Comparison of ENCODE assay signal across 1 cellular context in the genomic region with DNA sequence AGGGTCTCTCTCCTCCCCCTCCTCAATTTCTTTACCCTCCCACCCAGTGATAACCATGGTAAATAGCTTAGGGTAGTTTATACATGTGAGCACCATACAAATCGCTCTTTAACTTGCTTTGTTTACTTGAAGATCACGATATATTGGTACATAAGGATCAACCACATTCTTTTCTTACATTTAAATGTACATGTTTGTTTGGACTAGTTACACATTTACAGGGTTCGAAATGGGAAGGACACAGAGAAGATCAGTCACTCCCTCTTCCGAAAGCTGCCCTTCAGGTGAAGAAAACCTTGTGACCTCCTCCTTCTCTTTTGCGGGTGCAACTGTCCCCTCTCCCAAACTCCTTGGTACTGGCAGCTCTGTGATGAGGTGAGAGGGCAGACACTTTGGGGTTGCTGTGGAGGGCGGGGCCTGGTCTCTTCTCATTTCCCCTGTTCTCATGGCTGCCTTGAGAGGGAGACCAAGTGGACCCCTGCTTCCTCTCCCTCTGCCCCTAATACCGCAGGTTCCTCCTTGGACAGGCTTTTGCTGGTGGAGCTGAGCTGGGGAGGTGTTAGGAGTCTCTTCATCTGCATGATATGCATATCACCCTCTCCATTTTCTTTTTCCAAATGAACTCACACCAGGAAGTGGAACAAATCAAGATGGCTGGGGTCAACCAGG.
TF ChIP-seq lines count a peak whose summit lies in the region.

No MANE protein-coding gene starts in this region.

TF ChIP-seq in GM23338, 12 proteins besides CTCF, POLR2A, EP300 and RAD21 (continued from another document):
- TF ChIP-seq, protein P1, sequence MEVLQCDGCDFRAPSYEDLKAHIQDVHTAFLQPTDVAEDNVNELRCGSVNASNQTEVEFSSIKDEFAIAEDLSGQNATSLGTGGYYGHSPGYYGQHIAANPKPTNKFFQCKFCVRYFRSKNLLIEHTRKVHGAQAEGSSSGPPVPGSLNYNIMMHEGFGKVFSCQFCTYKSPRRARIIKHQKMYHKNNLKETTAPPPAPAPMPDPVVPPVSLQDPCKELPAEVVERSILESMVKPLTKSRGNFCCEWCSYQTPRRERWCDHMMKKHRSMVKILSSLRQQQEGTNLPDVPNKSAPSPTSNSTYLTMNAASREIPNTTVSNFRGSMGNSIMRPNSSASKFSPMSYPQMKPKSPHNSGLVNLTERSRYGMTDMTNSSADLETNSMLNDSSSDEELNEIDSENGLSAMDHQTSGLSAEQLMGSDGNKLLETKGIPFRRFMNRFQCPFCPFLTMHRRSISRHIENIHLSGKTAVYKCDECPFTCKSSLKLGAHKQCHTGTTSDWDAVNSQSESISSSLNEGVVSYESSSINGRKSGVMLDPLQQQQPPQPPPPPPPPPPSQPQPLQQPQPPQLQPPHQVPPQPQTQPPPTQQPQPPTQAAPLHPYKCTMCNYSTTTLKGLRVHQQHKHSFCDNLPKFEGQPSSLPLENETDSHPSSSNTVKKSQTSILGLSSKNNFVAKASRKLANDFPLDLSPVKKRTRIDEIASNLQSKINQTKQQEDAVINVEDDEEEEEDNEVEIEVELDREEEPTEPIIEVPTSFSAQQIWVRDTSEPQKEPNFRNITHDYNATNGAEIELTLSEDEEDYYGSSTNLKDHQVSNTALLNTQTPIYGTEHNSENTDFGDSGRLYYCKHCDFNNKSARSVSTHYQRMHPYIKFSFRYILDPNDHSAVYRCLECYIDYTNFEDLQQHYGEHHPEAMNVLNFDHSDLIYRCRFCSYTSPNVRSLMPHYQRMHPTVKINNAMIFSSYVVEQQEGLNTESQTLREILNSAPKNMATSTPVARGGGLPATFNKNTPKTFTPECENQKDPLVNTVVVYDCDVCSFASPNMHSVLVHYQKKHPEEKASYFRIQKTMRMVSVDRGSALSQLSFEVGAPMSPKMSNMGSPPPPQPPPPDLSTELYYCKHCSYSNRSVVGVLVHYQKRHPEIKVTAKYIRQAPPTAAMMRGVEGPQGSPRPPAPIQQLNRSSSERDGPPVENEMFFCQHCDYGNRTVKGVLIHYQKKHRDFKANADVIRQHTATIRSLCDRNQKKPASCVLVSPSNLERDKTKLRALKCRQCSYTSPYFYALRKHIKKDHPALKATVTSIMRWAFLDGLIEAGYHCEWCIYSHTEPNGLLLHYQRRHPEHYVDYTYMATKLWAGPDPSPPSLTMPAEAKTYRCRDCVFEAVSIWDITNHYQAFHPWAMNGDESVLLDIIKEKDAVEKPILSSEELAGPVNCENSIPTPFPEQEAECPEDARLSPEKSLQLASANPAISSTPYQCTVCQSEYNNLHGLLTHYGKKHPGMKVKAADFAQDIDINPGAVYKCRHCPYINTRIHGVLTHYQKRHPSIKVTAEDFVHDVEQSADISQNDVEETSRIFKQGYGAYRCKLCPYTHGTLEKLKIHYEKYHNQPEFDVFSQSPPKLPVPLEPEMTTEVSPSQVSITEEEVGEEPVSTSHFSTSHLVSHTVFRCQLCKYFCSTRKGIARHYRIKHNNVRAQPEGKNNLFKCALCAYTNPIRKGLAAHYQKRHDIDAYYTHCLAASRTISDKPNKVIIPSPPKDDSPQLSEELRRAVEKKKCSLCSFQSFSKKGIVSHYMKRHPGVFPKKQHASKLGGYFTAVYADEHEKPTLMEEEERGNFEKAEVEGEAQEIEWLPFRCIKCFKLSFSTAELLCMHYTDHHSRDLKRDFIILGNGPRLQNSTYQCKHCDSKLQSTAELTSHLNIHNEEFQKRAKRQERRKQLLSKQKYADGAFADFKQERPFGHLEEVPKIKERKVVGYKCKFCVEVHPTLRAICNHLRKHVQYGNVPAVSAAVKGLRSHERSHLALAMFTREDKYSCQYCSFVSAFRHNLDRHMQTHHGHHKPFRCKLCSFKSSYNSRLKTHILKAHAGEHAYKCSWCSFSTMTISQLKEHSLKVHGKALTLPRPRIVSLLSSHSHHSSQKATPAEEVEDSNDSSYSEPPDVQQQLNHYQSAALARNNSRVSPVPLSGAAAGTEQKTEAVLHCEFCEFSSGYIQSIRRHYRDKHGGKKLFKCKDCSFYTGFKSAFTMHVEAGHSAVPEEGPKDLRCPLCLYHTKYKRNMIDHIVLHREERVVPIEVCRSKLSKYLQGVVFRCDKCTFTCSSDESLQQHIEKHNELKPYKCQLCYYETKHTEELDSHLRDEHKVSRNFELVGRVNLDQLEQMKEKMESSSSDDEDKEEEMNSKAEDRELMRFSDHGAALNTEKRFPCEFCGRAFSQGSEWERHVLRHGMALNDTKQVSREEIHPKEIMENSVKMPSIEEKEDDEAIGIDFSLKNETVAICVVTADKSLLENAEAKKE (CRISPR knock-in tag; IDR thresholded peaks at IDR 0.05): no peak
- TF ChIP-seq JUNB (IDR thresholded peaks at IDR 0.05; ENCODE audit: unreplicated experiment) (no peak), EZH2phosphoT487 (IDR thresholded peaks at IDR 0.05; ENCODE audit: unreplicated experiment) (no peak), POLR2AphosphoS5 (IDR thresholded peaks at IDR 0.05; ENCODE audit: low read depth) (no peak), NANOG (IDR thresholded peaks at IDR 0.05; ENCODE audit: borderline replicate concordance) (no peak), ZNF114 (CRISPR knock-in tag; IDR thresholded peaks at IDR 0.05) (no peak), STAT1 (IDR thresholded peaks at IDR 0.05; ENCODE audit: unreplicated experiment) (no peak), EZH2 (IDR thresholded peaks at IDR 0.05; ENCODE audit: low read depth, unreplicated experiment) (no peak)
- TF ChIP-seq, protein P2, sequence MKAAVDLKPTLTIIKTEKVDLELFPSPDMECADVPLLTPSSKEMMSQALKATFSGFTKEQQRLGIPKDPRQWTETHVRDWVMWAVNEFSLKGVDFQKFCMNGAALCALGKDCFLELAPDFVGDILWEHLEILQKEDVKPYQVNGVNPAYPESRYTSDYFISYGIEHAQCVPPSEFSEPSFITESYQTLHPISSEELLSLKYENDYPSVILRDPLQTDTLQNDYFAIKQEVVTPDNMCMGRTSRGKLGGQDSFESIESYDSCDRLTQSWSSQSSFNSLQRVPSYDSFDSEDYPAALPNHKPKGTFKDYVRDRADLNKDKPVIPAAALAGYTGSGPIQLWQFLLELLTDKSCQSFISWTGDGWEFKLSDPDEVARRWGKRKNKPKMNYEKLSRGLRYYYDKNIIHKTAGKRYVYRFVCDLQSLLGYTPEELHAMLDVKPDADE (IDR thresholded peaks at IDR 0.05): no peak
